In the genomic region with DNA sequence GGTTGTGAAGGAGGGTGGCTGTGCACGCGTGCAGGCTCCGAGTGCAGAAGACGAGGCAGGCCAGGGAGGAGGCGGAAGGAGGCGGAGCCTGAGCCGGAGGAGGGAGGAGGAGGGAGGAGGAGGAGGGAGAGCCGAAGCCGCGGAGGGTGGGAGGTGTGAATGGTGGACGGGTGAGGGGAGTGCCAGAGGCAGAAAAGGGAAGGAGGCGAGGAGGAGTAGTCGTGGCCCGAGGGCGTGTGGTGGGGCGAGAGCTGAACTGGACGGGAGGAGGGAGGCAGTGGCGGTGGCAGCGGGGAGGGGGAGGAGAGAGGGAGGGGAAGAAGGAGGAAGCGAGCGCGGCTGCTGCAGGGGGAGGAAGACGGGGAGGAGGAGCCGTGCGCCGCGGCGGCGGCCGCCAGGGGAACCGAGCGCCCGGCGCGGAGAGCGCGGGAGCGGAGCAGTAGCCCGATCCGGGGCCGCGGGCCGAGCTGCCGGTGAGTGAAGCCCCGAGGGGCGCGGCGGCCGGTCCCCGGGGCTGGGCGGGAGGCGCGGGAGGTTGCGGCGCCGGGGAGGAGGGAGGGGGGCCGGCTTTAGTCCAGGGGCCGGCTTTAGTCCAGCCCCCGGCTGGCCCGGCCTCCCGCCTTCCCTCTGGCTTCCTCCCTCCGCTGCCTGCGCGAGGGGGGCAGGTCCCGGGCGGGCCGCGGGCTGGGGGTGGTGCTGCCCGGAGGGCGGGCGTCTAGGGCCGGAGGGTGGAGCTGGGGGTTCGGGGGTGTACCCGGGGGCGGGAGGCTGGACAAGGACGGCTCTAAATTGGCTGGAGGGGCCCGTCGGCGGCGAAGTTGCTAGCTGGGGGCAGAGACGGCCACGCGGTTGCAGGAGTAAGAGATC, we compare ENCODE assay signal across 8 cellular contexts. TPM values are rescaled to one million over a fixed set of nuclear protein-coding genes. Genes with fewer than 3 reads are reported as not detected.
DNase-seq lines count a peak whose midpoint lies in the region; ATAC-seq and TF ChIP-seq lines count a peak whose summit lies in the region.

TSS of gene TMEM164 (plus strand) at position 815 of the 867 bp plus-strand sequence. CDS start 661 bp downstream, outside the sequence.

- intact Hi-C loops in colonic mucosa (cut with DNase I) = no loop called here

- H3K9ac ChIP-seq in colonic mucosa (ENCODE audit: low read depth in 2 of 2, low read length in 2 of 2) = peak within 1 kb of the TSS; percentile 74 to 79

- ATAC-seq in GM19023 (IDR thresholded peaks at IDR 0.05; ENCODE audit: unreplicated experiment) = peak; percentile 82
- ATAC-seq in HG03196 (IDR thresholded peaks at IDR 0.05; ENCODE audit: unreplicated experiment) = peak; percentile 79

- no peaks in the 10 kb centered on the region for H3K36me3 ChIP-seq in colonic mucosa

- DNase-seq in AG09309 (ENCODE audit: low read depth) (peak; percentile 13), NCI-H446 treated with DMSO at 0.1 percent for 48 hours (lab: John Stamatoyannopoulos, UW) (peak; percentile 29), colonic mucosa (peak; percentile 89), left kidney (ENCODE audit: low read depth, low spot score) (peak; percentile 91)
- DNase-seq in activated CD4-positive, alpha-beta T cell treated with anti-CD3 and anti-CD28 coated beads for 4 hours = peak; percentile 78
- peak; percentile 78 to 79 for DNase-seq in stimulated activated CD4-positive, alpha-beta T cell treated with anti-CD3 and anti-CD28 coated beads, Interleukin-2, amount 100 ng/mL, for 24 hours

- no peak for TF ChIP-seq CTCF in AG09309 (IDR thresholded peaks at IDR 0.05; ENCODE audit: control insufficient read depth, insufficient read depth, low read depth, low read length, missing control alignments)
- TF ChIP-seq CTCF in colonic mucosa (IDR thresholded peaks at IDR 0.05) = no peak

- H3K27me3 ChIP-seq in colonic mucosa = no peaks in the 10 kb centered on the region

- H3K4me3 ChIP-seq in AG09309 (ENCODE audit: control insufficient read depth, low read depth, low read length) (peak within 1 kb of the TSS; percentile 77), colonic mucosa (peak within 1 kb of the TSS; percentile 58)

- H3K4me1 ChIP-seq in colonic mucosa = no peaks in the 10 kb centered on the region

- no peaks in the 10 kb centered on the region for H3K9me3 ChIP-seq in colonic mucosa

- H3K27ac ChIP-seq in colonic mucosa = peak within 1 kb of the TSS; percentile 85

RNA-seq across cellular contexts. Expression of gene TMEM164, which starts in this region (rescaled TPM):
- total RNA-seq in colonic mucosa = 10 to 100 TPM; 57.3 to 73.1 TPM

Comparison
In these comparisons a context has a peak if more than half of its experiments do, and no peak if none do; other contexts are left out.
1. Peak in every context shown above with its lines: DNase-seq, ATAC-seq, H3K4me3 ChIP-seq and H3K27ac ChIP-seq.
2. DNase-seq: peak in every context shown above with its lines; median percentile 91 in left kidney; 89 in colonic mucosa; 78 in stimulated activated CD4-positive, alpha-beta T cell treated with anti-CD3 and anti-CD28 coated beads, Interleukin-2, amount 100 ng/mL, for 24 hours; 78 in activated CD4-positive, alpha-beta T cell treated with anti-CD3 and anti-CD28 coated beads for 4 hours; 29 in NCI-H446 treated with DMSO at 0.1 percent for 48 hours; 13 in AG09309.